ENCODE assay signal across 8 cellular contexts in the genomic region with DNA sequence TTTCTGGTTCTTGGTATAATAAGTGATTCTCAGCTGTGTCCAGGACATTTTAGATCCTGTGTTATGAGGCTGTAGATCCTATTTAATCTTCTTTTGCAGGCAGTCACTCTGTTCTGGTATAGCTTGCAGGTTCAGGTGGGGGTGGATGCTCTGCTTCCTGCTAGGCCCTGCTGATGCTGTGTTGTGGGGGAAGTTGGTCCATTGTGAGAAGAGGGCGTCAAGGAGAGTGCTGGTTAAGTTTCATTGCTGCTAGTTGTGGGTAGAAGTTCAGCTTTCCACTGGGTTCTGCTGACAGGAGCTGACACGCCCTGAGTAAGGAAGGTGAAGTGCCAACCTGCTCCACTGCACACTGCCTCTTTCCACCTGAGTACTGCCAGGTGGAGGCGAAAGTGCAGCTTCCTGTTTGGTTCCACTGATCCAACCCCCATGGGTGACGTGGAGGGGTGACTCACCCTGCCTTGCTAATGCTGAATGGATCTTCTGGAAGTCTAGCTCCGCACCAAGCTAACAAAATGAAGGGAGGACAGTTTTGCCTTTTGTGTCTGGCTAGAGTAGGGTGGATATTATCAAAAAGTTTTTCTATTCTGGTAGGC. TPM values are rescaled to one million over a fixed set of nuclear protein-coding genes. Genes with fewer than 3 reads are reported as not detected.
A peak's percentile ranks its signal among the peaks of the same experiment; 100 is the strongest.
DNase-seq lines count a peak whose midpoint lies in the region; ATAC-seq and TF ChIP-seq lines count a peak whose summit lies in the region.

No MANE protein-coding gene starts in this region.

- H3K27me3 Mint-ChIP-seq in endothelial cell (ENCODE audit: unreplicated experiment) = peaks cover 1% of the 10 kb centered on the region

- H3K36me3 Mint-ChIP-seq in endothelial cell (ENCODE audit: low read depth, unreplicated experiment) = peaks cover 23% of the 10 kb centered on the region

- no peaks in the 10 kb centered on the region for H3K9me3 Mint-ChIP-seq in endothelial cell (ENCODE audit: unreplicated experiment)

- H3K27ac Mint-ChIP-seq in endothelial cell (ENCODE audit: unreplicated experiment) = no peak overlapping the region

- peak; percentile 58 for ATAC-seq in GM21447 (IDR thresholded peaks at IDR 0.05; ENCODE audit: unreplicated experiment)

- in situ Hi-C loops in GM13976 (cut with MboI; ENCODE audit: low sequenced_read_pairs, unreplicated experiment) = loop anchor here (10.0 kb wide), 1 partner anchor 67 kb away; no protein-coding TSS in a partner anchor

- DNase-seq in NCI-H2029 treated with DMSO at 0.1 percent for 48 hours (lab: John Stamatoyannopoulos, UW) (peak; percentile 8), GM13976 (ENCODE audit: low spot score) (no peak), GM19240 (ENCODE audit: insufficient read length, low spot score) (no peak), endothelial cell (ENCODE audit: low spot score) (no peak), UCSD-AML1 (lab: John Stamatoyannopoulos, UW; ENCODE audit: unreplicated experiment) (no peak)
- peak; percentile 87 for DNase-seq in activated effector memory CD4-positive, alpha-beta T cell treated with anti-CD3 and anti-CD28 coated beads, Interleukin-2, amount 50 U/mL, for 16 hours
- peak; percentile 32 to 53 for DNase-seq in stimulated activated CD4-positive, alpha-beta T cell treated with anti-CD3 and anti-CD28 coated beads, Interleukin-15, amount 100 ng/mL, for 1 hour (ENCODE audit: low read depth in 1 of 2, low spot score in 1 of 2)

- TF ChIP-seq CTCF in GM13976 (IDR thresholded peaks at IDR 0.05; ENCODE audit: borderline replicate concordance, control extremely low read depth, extremely low read depth, insufficient read depth, missing control alignments) (no peak), endothelial cell (IDR thresholded peaks at IDR 0.05; ENCODE audit: unreplicated experiment) (no peak)

- no peaks in the 10 kb centered on the region for H3K4me1 Mint-ChIP-seq in endothelial cell (ENCODE audit: unreplicated experiment)

- no peak overlapping the region for H3K4me3 Mint-ChIP-seq in endothelial cell (ENCODE audit: unreplicated experiment)

RNA-seq across cellular contexts. Expression of gene NMRK1, which starts 16.3 kb away (rescaled TPM):
- total RNA-seq in endothelial cell (ENCODE audit: unreplicated experiment) = 58.2 TPM

RNA-seq across cellular contexts. Expression of gene OSTF1, which starts 16.7 kb away (rescaled TPM):
- total RNA-seq in endothelial cell (ENCODE audit: unreplicated experiment) = 51.4 TPM

RNA-seq across cellular contexts. Expression of gene CARNMT1, which starts 43.5 kb away (rescaled TPM):
- 17.4 TPM for total RNA-seq in endothelial cell (ENCODE audit: unreplicated experiment)

Comparison
In these comparisons a context has a peak if more than half of its experiments do, and no peak if none do; other contexts are left out.
1. DNase-seq: peak in NCI-H2029 treated with DMSO at 0.1 percent for 48 hours (single experiment), activated effector memory CD4-positive, alpha-beta T cell treated with anti-CD3 and anti-CD28 coated beads, Interleukin-2, amount 50 U/mL, for 16 hours (single experiment) and stimulated activated CD4-positive, alpha-beta T cell treated with anti-CD3 and anti-CD28 coated beads, Interleukin-15, amount 100 ng/mL, for 1 hour (2 of 2); none in GM13976 (single experiment), GM19240 (single experiment), endothelial cell (single experiment) and UCSD-AML1 (single experiment).